ENCODE assay signal across 16 cellular contexts in the genomic region with DNA sequence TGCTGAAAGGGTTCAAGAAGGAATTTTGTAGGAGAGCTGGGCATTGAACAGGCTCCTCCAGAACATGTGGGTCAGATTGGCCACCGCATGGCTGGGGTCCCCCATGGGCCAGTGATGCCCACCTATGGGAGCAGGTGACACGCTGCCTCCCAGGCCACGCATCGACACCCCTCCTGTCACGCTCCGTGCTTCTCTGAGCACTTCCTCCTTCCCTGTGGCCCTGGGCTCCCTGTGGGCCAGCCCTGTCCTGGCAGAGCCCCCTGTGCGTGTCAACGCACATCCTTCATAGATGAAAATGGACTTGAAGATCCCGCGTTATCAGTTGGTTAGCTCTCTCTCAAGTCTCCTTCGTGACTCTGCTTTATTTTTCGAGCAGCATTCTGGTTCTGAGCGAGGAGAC.
A peak's percentile ranks its signal among the peaks of the same experiment; 100 is the strongest.
DNase-seq lines count a peak whose midpoint lies in the region; ATAC-seq and TF ChIP-seq lines count a peak whose summit lies in the region.
"Had no signal": no experiment of that assay in that cellular context is flagged by ENCODE, and none has a peak within 500 bp of the region (broad histone marks: within the 10 kb centered on the region; RNA-seq: fewer than 3 reads in every experiment).

No MANE protein-coding gene starts in this region.

- peaks cover 60% of the 10 kb centered on the region for H3K4me1 Mint-ChIP-seq in stimulated activated naive CD8-positive, alpha-beta T cell treated with anti-CD3 and anti-CD28 coated beads, Interleukin-15, Interleukin-2, amounts not matched to agents 100 ng/mL and 50 ng/mL, for 24 hours (ENCODE audit: low read depth)

- no peak overlapping the region; the same call in 1 of the 2 replicates for H3K56ac ChIP-seq in IMR-90 (ENCODE audit: extremely low read depth, insufficient read depth, low read length)

- peaks cover 16% of the 10 kb centered on the region; the same call in 1 of the 2 replicates for H3K36me3 ChIP-seq in IMR-90 (ENCODE audit: control insufficient read depth, insufficient read depth, low read length)
- H3K36me3 ChIP-seq: prostate gland had no signal

- dilution Hi-C loops in IMR-90 (cut with HindIII; ENCODE audit: low sequenced_read_pairs, unreplicated experiment) = no loop called here

- peak overlapping the region; percentile 47 for H3K27ac Mint-ChIP-seq in stimulated activated naive CD8-positive, alpha-beta T cell treated with anti-CD3 and anti-CD28 coated beads, Interleukin-15, Interleukin-2, amounts not matched to agents 100 ng/mL and 50 ng/mL, for 24 hours

- H3K79me1 ChIP-seq in IMR-90 (ENCODE audit: low read depth in 1 of 2, low read length in 2 of 2) = peaks cover 37 to 76% of the 10 kb centered on the region in 2 experiments

- H3K9me3 ChIP-seq in IMR-90 (ENCODE audit: control insufficient read depth, insufficient read depth, low read length) = no peaks in the 10 kb centered on the region
- H3K9me3 ChIP-seq: prostate gland, suprapubic skin had no signal

- H4K5ac ChIP-seq in IMR-90 (ENCODE audit: low read depth, low read length) = peak overlapping the region; percentile 92

- H3K18ac ChIP-seq in IMR-90 (ENCODE audit: low read depth, low read length) = peak overlapping the region; percentile 93

- peak overlapping the region; percentile 4; the same call in 1 of the 3 replicates for H2BK15ac ChIP-seq in IMR-90 (ENCODE audit: low read depth, low read length)

- CTCF ChIA-PET in IMR-90 (lab: Yijun Ruan, JAX) = no interaction called here

- peak overlapping the region; percentile 67 for H3K27ac ChIP-seq in IMR-90 (ENCODE audit: insufficient read depth, low read length)
- H3K27ac ChIP-seq: prostate gland, suprapubic skin had no signal

- H2BK20ac ChIP-seq in IMR-90 (ENCODE audit: low read depth, low read length) = peak overlapping the region; percentile 32; the same call in 1 of the 2 replicates

- in situ Hi-C loops in IMR-90 (cut with MboI; ENCODE audit: low sequenced_read_pairs) = no loop called here

- no peaks in the 10 kb centered on the region; the same call in 1 of the 2 replicates for H4K20me1 ChIP-seq in IMR-90 (ENCODE audit: insufficient read depth, low read length)

- ATAC-seq in stimulated activated naive CD8-positive, alpha-beta T cell treated with anti-CD3 and anti-CD28 coated beads, Interleukin-15, Interleukin-2, amounts not matched to agents 100 U/mL and 50 U/mL, for 24 hours = no peak
- no peak for ATAC-seq in IMR-90 (ENCODE audit: low read depth)

- no peaks in the 10 kb centered on the region for H3K27me3 Mint-ChIP-seq in stimulated activated naive CD8-positive, alpha-beta T cell treated with anti-CD3 and anti-CD28 coated beads, Interleukin-15, Interleukin-2, amounts not matched to agents 100 ng/mL and 50 ng/mL, for 24 hours
- H3K27me3 Mint-ChIP-seq: activated naive CD4-positive, alpha-beta T cell treated with anti-CD3 and anti-CD28 coated beads, Interleukin-2, amount 10 ng/mL, durations not matched to agents 7 days and 5 days had no signal

- H3K23ac ChIP-seq in IMR-90 (ENCODE audit: low read depth, low read length) = peak overlapping the region; percentile 7; the same call in 1 of the 2 replicates

- peak overlapping the region; percentile 43; the same call in 1 of the 2 replicates for H3K9ac ChIP-seq in IMR-90 (ENCODE audit: low read depth, low read length)

- TF ChIP-seq POLR2A in IMR-90 (IDR thresholded peaks at IDR 0.05; ENCODE audit: low read depth, low read length) = no peak

- H3K14ac ChIP-seq in IMR-90 (replicated peaks; ENCODE audit: low read depth, low read length) = peak overlapping the region; percentile 56

- BruUV-seq in IMR-90 (replicated peaks; lab: Mats Ljungman, UMichigan) = no TSS peak

- intact Hi-C loops in IMR-90 (cut with micrococcal nuclease) = no loop called here

- DNase-seq in stimulated activated naive CD8-positive, alpha-beta T cell treated with anti-CD3 and anti-CD28 coated beads, Interleukin-15, Interleukin-2, amounts not matched to agents 100 U/mL and 50 U/mL, for 24 hours = no peak
- DNase-seq in IMR-90 = no peak
- peak; percentile 41 for DNase-seq in islet precursor cell
- DNase-seq in NCI-H187 treated with DMSO at 0.1 percent for 48 hours (lab: John Stamatoyannopoulos, UW) = no peak
- no peak for DNase-seq in COR-L47 (lab: John Stamatoyannopoulos, UW)
- DNase-seq in foreskin melanocyte = no peak
- DNase-seq: activated naive CD4-positive, alpha-beta T cell treated with anti-CD3 and anti-CD28 coated beads, Interleukin-2, amount 10 ng/mL, durations not matched to agents 7 days and 5 days; C1 segment of cervical spinal cord; NCI-H2029; stimulated activated CD4-positive, alpha-beta T cell treated with anti-CD3 and anti-CD28 coated beads, Interleukin-4, amount 100 ng/mL, for 1 hour; SW 1271 had no signal

- 97% methylated on average over 5 of the region's 13 CpGs; no CpG with 5 or more reads in 1 of the 2 experiments for WGBS in IMR-90 (ENCODE audit: extremely low coverage in 2 of 2, insufficient read length in 1 of 2), 2 experiments

- POLR2A ChIA-PET in IMR-90 (lab: Charles Lee; ENCODE audit: unreplicated experiment) = no interaction called here

- H2AK9ac ChIP-seq in IMR-90 (replicated peaks; ENCODE audit: low read depth, low read length, poor library complexity) = no peak overlapping the region

- no peak overlapping the region for H2AFZ ChIP-seq in IMR-90 (replicated peaks; ENCODE audit: low read length, poor library complexity)

- peaks cover 20% of the 10 kb centered on the region for H3K4me1 ChIP-seq in IMR-90 (ENCODE audit: control insufficient read depth, insufficient read depth, low read length)
- H3K4me1 ChIP-seq: prostate gland had no signal

- no peaks in the 10 kb centered on the region for H3K27me3 ChIP-seq in IMR-90 (ENCODE audit: control insufficient read depth, insufficient read depth, low read length)
- H3K27me3 ChIP-seq: suprapubic skin had no signal

- no peak overlapping the region for H3K4me3 ChIP-seq in IMR-90 (ENCODE audit: insufficient read depth, low read depth, low read length)
- H3K4me3 ChIP-seq: prostate gland, skin epidermis, suprapubic skin had no signal

- H3K4me3 Mint-ChIP-seq in stimulated activated naive CD8-positive, alpha-beta T cell treated with anti-CD3 and anti-CD28 coated beads, Interleukin-15, Interleukin-2, amounts not matched to agents 100 ng/mL and 50 ng/mL, for 24 hours = no peak overlapping the region
- H3K4me3 Mint-ChIP-seq: activated naive CD4-positive, alpha-beta T cell treated with anti-CD3 and anti-CD28 coated beads, Interleukin-2, amount 10 ng/mL, durations not matched to agents 7 days and 5 days; nephron had no signal

- H3K9me1 ChIP-seq in IMR-90 (ENCODE audit: insufficient read depth, low read length) = peaks cover 13% of the 10 kb centered on the region

- peak overlapping the region; percentile 28; the same call in 1 of the 2 replicates for H2BK120ac ChIP-seq in IMR-90 (ENCODE audit: low read depth, low read length)

- TF ChIP-seq CTCF in IMR-90 (conservative IDR thresholded peaks at IDR 0.05; ENCODE audit: low read depth, low read length) = no peak

- H4K8ac ChIP-seq in IMR-90 (ENCODE audit: low read depth in 2 of 2, low read length in 2 of 2) = peak overlapping the region in 1 of 2 experiments; percentile 71; a peak in 2 of 4 replicates

- H3K4ac ChIP-seq in IMR-90 (ENCODE audit: low read depth, low read length) = peak overlapping the region; percentile 67

- H2BK5ac ChIP-seq in IMR-90 (ENCODE audit: low read depth, low read length, poor library complexity, severe bottlenecking) = peak overlapping the region; percentile 82

- TF ChIP-seq RAD21 in IMR-90 (IDR thresholded peaks at IDR 0.05; ENCODE audit: low read length) = no peak

- peaks cover 47% of the 10 kb centered on the region for H3K36me3 Mint-ChIP-seq in stimulated activated naive CD8-positive, alpha-beta T cell treated with anti-CD3 and anti-CD28 coated beads, Interleukin-15, Interleukin-2, amounts not matched to agents 100 ng/mL and 50 ng/mL, for 24 hours (ENCODE audit: low read depth)

- H4K91ac ChIP-seq in IMR-90 (ENCODE audit: insufficient read depth, low read depth, low read length) = peak overlapping the region; percentile 68

- H2AK5ac ChIP-seq in IMR-90 (ENCODE audit: low read depth, low read length) = peak overlapping the region; percentile 76

- H3K4me2 ChIP-seq in IMR-90 (ENCODE audit: low read depth, low read length) = peak overlapping the region; percentile 34

- H3K9me3 Mint-ChIP-seq in stimulated activated naive CD8-positive, alpha-beta T cell treated with anti-CD3 and anti-CD28 coated beads, Interleukin-15, Interleukin-2, amounts not matched to agents 100 ng/mL and 50 ng/mL, for 24 hours = peaks cover 4% of the 10 kb centered on the region
- H3K9me3 Mint-ChIP-seq: nephron had no signal

TF ChIP-seq in IMR-90, 13 proteins besides CTCF, POLR2A, EP300 and RAD21:
- TF ChIP-seq BHLHE40 (IDR thresholded peaks at IDR 0.05; ENCODE audit: low read depth, low read length) (no peak), CEBPB (IDR thresholded peaks at IDR 0.05; ENCODE audit: low read depth, low read length) (no peak), RCOR1 (IDR thresholded peaks at IDR 0.05; ENCODE audit: insufficient replicate concordance, low read length) (no peak), MXI1 (IDR thresholded peaks at IDR 0.05; ENCODE audit: borderline replicate concordance, low read depth, low read length) (no peak), MAFK (IDR thresholded peaks at IDR 0.05; ENCODE audit: low read depth, low read length) (no peak), RFX5 (IDR thresholded peaks at IDR 0.05; ENCODE audit: low read depth, low read length) (no peak)
- TF ChIP-seq, protein P1, sequence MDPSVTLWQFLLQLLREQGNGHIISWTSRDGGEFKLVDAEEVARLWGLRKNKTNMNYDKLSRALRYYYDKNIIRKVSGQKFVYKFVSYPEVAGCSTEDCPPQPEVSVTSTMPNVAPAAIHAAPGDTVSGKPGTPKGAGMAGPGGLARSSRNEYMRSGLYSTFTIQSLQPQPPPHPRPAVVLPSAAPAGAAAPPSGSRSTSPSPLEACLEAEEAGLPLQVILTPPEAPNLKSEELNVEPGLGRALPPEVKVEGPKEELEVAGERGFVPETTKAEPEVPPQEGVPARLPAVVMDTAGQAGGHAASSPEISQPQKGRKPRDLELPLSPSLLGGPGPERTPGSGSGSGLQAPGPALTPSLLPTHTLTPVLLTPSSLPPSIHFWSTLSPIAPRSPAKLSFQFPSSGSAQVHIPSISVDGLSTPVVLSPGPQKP (IDR thresholded peaks at IDR 0.05; ENCODE audit: borderline replicate concordance, low read depth, low read length) = no peak
TF ChIP-seq in IMR-90: peak in this region for 0.
